Comparison of ENCODE assay signal across 2 cellular contexts in the genomic region with DNA sequence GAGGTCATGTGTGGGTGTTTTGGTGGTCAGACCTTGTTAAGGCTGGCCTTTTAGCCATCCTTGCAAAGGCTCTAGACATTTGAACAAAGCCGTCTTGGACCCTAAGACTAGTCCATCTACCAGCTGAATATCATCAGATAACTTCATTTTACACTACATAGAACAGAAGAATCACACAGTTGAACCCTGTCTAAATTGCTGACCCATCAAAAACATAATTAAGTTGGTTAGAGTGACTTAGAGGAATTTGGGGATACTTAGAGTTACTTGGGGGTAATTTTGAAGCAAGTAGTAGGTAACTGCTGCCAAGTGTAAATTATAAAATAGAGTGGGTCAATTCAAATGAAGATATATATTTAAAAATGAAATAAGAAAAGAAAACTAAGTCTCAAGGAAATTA.
TF ChIP-seq lines count a peak whose summit lies in the region.

No MANE protein-coding gene starts in this region.

TF ChIP-seq in HepG2, 621 proteins besides CTCF, POLR2A, EP300 and RAD21:
- TF ChIP-seq MAFF (IDR thresholded peaks at IDR 0.05; ENCODE audit: low read depth, low read length) (peak; percentile 91), MAFK (conservative IDR thresholded peaks at IDR 0.05 in 1 of 2, IDR thresholded peaks at IDR 0.05 in 1 of 2; ENCODE audit: low read length in 2 of 2) (peak; percentile 87 to 95)
- TF ChIP-seq, protein P1, sequence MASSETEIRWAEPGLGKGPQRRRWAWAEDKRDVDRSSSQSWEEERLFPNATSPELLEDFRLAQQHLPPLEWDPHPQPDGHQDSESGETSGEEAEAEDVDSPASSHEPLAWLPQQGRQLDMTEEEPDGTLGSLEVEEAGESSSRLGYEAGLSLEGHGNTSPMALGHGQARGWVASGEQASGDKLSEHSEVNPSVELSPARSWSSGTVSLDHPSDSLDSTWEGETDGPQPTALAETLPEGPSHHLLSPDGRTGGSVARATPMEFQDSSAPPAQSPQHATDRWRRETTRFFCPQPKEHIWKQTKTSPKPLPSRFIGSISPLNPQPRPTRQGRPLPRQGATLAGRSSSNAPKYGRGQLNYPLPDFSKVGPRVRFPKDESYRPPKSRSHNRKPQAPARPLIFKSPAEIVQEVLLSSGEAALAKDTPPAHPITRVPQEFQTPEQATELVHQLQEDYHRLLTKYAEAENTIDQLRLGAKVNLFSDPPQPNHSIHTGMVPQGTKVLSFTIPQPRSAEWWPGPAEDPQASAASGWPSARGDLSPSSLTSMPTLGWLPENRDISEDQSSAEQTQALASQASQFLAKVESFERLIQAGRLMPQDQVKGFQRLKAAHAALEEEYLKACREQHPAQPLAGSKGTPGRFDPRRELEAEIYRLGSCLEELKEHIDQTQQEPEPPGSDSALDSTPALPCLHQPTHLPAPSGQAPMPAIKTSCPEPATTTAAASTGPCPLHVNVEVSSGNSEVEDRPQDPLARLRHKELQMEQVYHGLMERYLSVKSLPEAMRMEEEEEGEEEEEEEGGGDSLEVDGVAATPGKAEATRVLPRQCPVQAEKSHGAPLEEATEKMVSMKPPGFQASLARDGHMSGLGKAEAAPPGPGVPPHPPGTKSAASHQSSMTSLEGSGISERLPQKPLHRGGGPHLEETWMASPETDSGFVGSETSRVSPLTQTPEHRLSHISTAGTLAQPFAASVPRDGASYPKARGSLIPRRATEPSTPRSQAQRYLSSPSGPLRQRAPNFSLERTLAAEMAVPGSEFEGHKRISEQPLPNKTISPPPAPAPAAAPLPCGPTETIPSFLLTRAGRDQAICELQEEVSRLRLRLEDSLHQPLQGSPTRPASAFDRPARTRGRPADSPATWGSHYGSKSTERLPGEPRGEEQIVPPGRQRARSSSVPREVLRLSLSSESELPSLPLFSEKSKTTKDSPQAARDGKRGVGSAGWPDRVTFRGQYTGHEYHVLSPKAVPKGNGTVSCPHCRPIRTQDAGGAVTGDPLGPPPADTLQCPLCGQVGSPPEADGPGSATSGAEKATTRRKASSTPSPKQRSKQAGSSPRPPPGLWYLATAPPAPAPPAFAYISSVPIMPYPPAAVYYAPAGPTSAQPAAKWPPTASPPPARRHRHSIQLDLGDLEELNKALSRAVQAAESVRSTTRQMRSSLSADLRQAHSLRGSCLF (CRISPR knock-in tag; IDR thresholded peaks at IDR 0.05; ENCODE audit: borderline replicate concordance), result no peak

TF ChIP-seq in H1, 55 proteins besides CTCF, POLR2A, EP300 and RAD21:
- TF ChIP-seq MAFK (IDR thresholded peaks at IDR 0.05; ENCODE audit: low read depth, low read length) (peak; percentile 47; the same call in 1 of the 2 replicates), TCF12 (IDR thresholded peaks at IDR 0.05; ENCODE audit: low read depth, low read length) (no peak)
